In genomic region chr1:155636397-155637153, GRCh38 we compare ENCODE assay signal across 9 cellular contexts. TPM values are rescaled to one million over a fixed set of nuclear protein-coding genes. Genes with fewer than 3 reads are reported as not detected.
A peak's percentile ranks its signal among the peaks of the same experiment; 100 is the strongest.
DNase-seq lines count a peak whose midpoint lies in the region; ATAC-seq lines count a peak whose summit lies in the region.
"Had no signal": no experiment of that assay in that cellular context is flagged by ENCODE, and none has a peak within 500 bp of the region (broad histone marks: within the 10 kb centered on the region; RNA-seq: fewer than 3 reads in every experiment).

No MANE protein-coding gene starts in this region.

- ATAC-seq in T-helper 17 cell (peak; percentile 18), esophagus mucosa (peak; percentile 11)
- no peak for ATAC-seq in stimulated activated effector memory CD8-positive, alpha-beta T cell treated with anti-CD3 and anti-CD28 coated beads, Interleukin-12 subunit alpha, Interleukin-12 subunit beta, amount 100 ng/mL, for 72 hours
- no peak for ATAC-seq in activated CD4-positive, CD25-positive, alpha-beta regulatory T cell treated with anti-CD3 and anti-CD28 coated beads, Interleukin-2, amount 50 U/mL, for 24 hours

- H3K4me1 Mint-ChIP-seq in activated naive CD4-positive, alpha-beta T cell treated with anti-CD3 and anti-CD28 coated beads, Interleukin-2, amount 50 U/mL, for 24 hours = peaks cover 25% of the 10 kb centered on the region
- peaks cover 13% of the 10 kb centered on the region for H3K4me1 Mint-ChIP-seq in T-helper 17 cell
- peaks cover 14% of the 10 kb centered on the region for H3K4me1 Mint-ChIP-seq in stimulated activated effector memory CD8-positive, alpha-beta T cell treated with anti-CD3 and anti-CD28 coated beads, Interleukin-12 subunit alpha, Interleukin-12 subunit beta, amount 100 ng/mL, for 72 hours

- H3K27me3 Mint-ChIP-seq in activated naive CD4-positive, alpha-beta T cell treated with anti-CD3 and anti-CD28 coated beads, Interleukin-2, amount 50 U/mL, for 24 hours = no peaks in the 10 kb centered on the region
- no peaks in the 10 kb centered on the region for H3K27me3 Mint-ChIP-seq in T-helper 17 cell

- H3K9me3 ChIP-seq in T-helper 17 cell (ENCODE audit: control insufficient read depth, low read length, poor library complexity, severe bottlenecking) = no peaks in the 10 kb centered on the region

- peak overlapping the region; percentile 95 for H3K27ac Mint-ChIP-seq in activated naive CD4-positive, alpha-beta T cell treated with anti-CD3 and anti-CD28 coated beads, Interleukin-2, amount 50 U/mL, for 24 hours
- H3K27ac Mint-ChIP-seq in T-helper 17 cell = peak overlapping the region; percentile 89
- H3K27ac Mint-ChIP-seq in stimulated activated effector memory CD8-positive, alpha-beta T cell treated with anti-CD3 and anti-CD28 coated beads, Interleukin-12 subunit alpha, Interleukin-12 subunit beta, amount 100 ng/mL, for 72 hours = peak overlapping the region; percentile 94
- H3K27ac Mint-ChIP-seq: mesothelial cell of epicardium had no signal

- no peaks in the 10 kb centered on the region for H3K9me3 Mint-ChIP-seq in activated naive CD4-positive, alpha-beta T cell treated with anti-CD3 and anti-CD28 coated beads, Interleukin-2, amount 50 U/mL, for 24 hours
- H3K9me3 Mint-ChIP-seq in stimulated activated effector memory CD8-positive, alpha-beta T cell treated with anti-CD3 and anti-CD28 coated beads, Interleukin-12 subunit alpha, Interleukin-12 subunit beta, amount 100 ng/mL, for 72 hours = no peaks in the 10 kb centered on the region

- H3K36me3 Mint-ChIP-seq in activated naive CD4-positive, alpha-beta T cell treated with anti-CD3 and anti-CD28 coated beads, Interleukin-2, amount 50 U/mL, for 24 hours = no peaks in the 10 kb centered on the region
- no peaks in the 10 kb centered on the region for H3K36me3 Mint-ChIP-seq in T-helper 17 cell (ENCODE audit: low read depth)
- no peaks in the 10 kb centered on the region for H3K36me3 Mint-ChIP-seq in stimulated activated effector memory CD8-positive, alpha-beta T cell treated with anti-CD3 and anti-CD28 coated beads, Interleukin-12 subunit alpha, Interleukin-12 subunit beta, amount 100 ng/mL, for 72 hours

- H3K4me3 Mint-ChIP-seq in activated naive CD4-positive, alpha-beta T cell treated with anti-CD3 and anti-CD28 coated beads, Interleukin-2, amount 50 U/mL, for 24 hours = peak overlapping the region; percentile 96
- peak overlapping the region; percentile 91 for H3K4me3 Mint-ChIP-seq in T-helper 17 cell
- H3K4me3 Mint-ChIP-seq in stimulated activated effector memory CD8-positive, alpha-beta T cell treated with anti-CD3 and anti-CD28 coated beads, Interleukin-12 subunit alpha, Interleukin-12 subunit beta, amount 100 ng/mL, for 72 hours = peak overlapping the region; percentile 75
- H3K4me3 Mint-ChIP-seq: mesothelial cell of epicardium had no signal

- no peak for DNase-seq in activated naive CD4-positive, alpha-beta T cell (lab: John Stamatoyannopoulos, UW)
- no peak for DNase-seq in T-helper 17 cell
- DNase-seq in stimulated activated effector memory CD8-positive, alpha-beta T cell treated with anti-CD3 and anti-CD28 coated beads, Interleukin-12 subunit alpha, Interleukin-12 subunit beta, amount 100 ng/mL, for 72 hours (ENCODE audit: low spot score in 2 of 2) = no peak
- no peak for DNase-seq in NK-92 (lab: John Stamatoyannopoulos, UW; ENCODE audit: unreplicated experiment)
- DNase-seq in stimulated activated CD4-positive, alpha-beta T cell treated with anti-CD3 and anti-CD28 coated beads, Interleukin-4, amount 100 ng/mL, for 4 hours = no peak

RNA-seq across cellular contexts. Expression of gene MSTO1, which starts 26.6 kb away (rescaled TPM):
- 10 to 100 TPM; 49.2 to 60.1 TPM for total RNA-seq in T-helper 17 cell
- 16.7 TPM for total RNA-seq in esophagus mucosa

RNA-seq across cellular contexts. Expression of gene YY1AP1, which starts 52.0 kb away (rescaled TPM):
- total RNA-seq in T-helper 17 cell = 10 to 100 TPM; 85.0 to 86.4 TPM
- total RNA-seq in esophagus mucosa = 40.3 TPM

RNA-seq across cellular contexts. Expression of gene DAP3, which starts 52.3 kb away (rescaled TPM):
- 100 to 1,000 TPM in 1 of 2 donors, 10 to 100 TPM in 1; 98.9 to 127 TPM for total RNA-seq in T-helper 17 cell
- 69.7 TPM for total RNA-seq in esophagus mucosa

Comparison
In these comparisons a context has a peak if more than half of its experiments do, and no peak if none do; other contexts are left out.
1. ATAC-seq: peak in T-helper 17 cell (single experiment) and esophagus mucosa (single experiment); none in stimulated activated effector memory CD8-positive, alpha-beta T cell treated with anti-CD3 and anti-CD28 coated beads, Interleukin-12 subunit alpha, Interleukin-12 subunit beta, amount 100 ng/mL, for 72 hours (single experiment) and activated CD4-positive, CD25-positive, alpha-beta regulatory T cell treated with anti-CD3 and anti-CD28 coated beads, Interleukin-2, amount 50 U/mL, for 24 hours (0 of 2).
2. Peak in every context shown above with its lines, with median percentiles within 50 percentile points of each other: H3K27ac Mint-ChIP-seq and H3K4me3 Mint-ChIP-seq.